13 cellular contexts compared by ENCODE assay signal in genomic region chr16:86565644-86566511, GRCh38. TPM values are rescaled to one million over a fixed set of nuclear protein-coding genes. Genes with fewer than 3 reads are reported as not detected.
A peak's percentile ranks its signal among the peaks of the same experiment; 100 is the strongest.
DNase-seq lines count a peak whose midpoint lies in the region; ATAC-seq, FAIRE-seq and TF ChIP-seq lines count a peak whose summit lies in the region.
"Had no signal": no experiment of that assay in that cellular context is flagged by ENCODE, and none has a peak within 500 bp of the region (broad histone marks: within the 10 kb centered on the region; RNA-seq: fewer than 3 reads in every experiment).

No MANE protein-coding gene starts in this region.

- no peak overlapping the region for H2AFZ ChIP-seq in mesenchymal stem cell (ENCODE audit: low read depth, low read length)

- peak overlapping the region; percentile 95 for H3K4me2 ChIP-seq in mesenchymal stem cell (ENCODE audit: low read length, poor library complexity, severe bottlenecking)

- H3K36me3 ChIP-seq in heart left ventricle (no peaks in the 10 kb centered on the region), breast epithelium (no peaks in the 10 kb centered on the region), mesenchymal stem cell (ENCODE audit: control insufficient read depth in 1 of 2, insufficient read depth in 2 of 2, low read depth in 1 of 2, low read length in 2 of 2) (peaks cover 0 to 12% of the 10 kb centered on the region in 2 experiments)
- H3K36me3 ChIP-seq: neutrophil had no signal

- H3K9me3 ChIP-seq in heart left ventricle (no peaks in the 10 kb centered on the region), breast epithelium (no peaks in the 10 kb centered on the region), mesenchymal stem cell (ENCODE audit: control insufficient read depth, low read length) (no peaks in the 10 kb centered on the region)
- H3K9me3 ChIP-seq: neutrophil had no signal

- H2BK120ac ChIP-seq in mesenchymal stem cell (ENCODE audit: low read depth, low read length), result peak overlapping the region; percentile 61

- peak overlapping the region; percentile 82 for H2BK15ac ChIP-seq in mesenchymal stem cell (ENCODE audit: low read depth, poor library complexity, severe bottlenecking)

- FAIRE-seq in HTR-8/SVneo (lab: Jason Lieb, UNC), result no peak

- TF ChIP-seq POLR2A in heart left ventricle (IDR thresholded peaks at IDR 0.05) (no peak), breast epithelium (IDR thresholded peaks at IDR 0.05) (no peak)

- no peak for TF ChIP-seq CTCF in heart left ventricle (IDR thresholded peaks at IDR 0.05)
- no peak for TF ChIP-seq CTCF in breast epithelium (IDR thresholded peaks at IDR 0.05)

- H3K14ac ChIP-seq in mesenchymal stem cell (ENCODE audit: low read length in 2 of 2), result peak overlapping the region in 1 of 2 experiments; percentile 30

- H3K27ac ChIP-seq in heart left ventricle (peak overlapping the region in 6 of 12 donors; percentile 13 to 86 (median 60)), breast epithelium (no peak overlapping the region), mesenchymal stem cell (ENCODE audit: low read length, poor library complexity, severe bottlenecking) (peak overlapping the region; percentile 84)
- H3K27ac ChIP-seq: neutrophil had no signal

- H4K8ac ChIP-seq in mesenchymal stem cell (ENCODE audit: low read length), result peak overlapping the region; percentile 15

- H3K9ac ChIP-seq in mesenchymal stem cell (ENCODE audit: low read length), result peak overlapping the region; percentile 42

- peaks cover 4% of the 10 kb centered on the region for H3K79me1 ChIP-seq in mesenchymal stem cell (replicated peaks; ENCODE audit: low read length, poor library complexity, severe bottlenecking)

- H3K18ac ChIP-seq in mesenchymal stem cell (ENCODE audit: low read depth in 1 of 2, low read length in 2 of 2), result peak overlapping the region in 1 of 2 experiments; percentile 80

- H3K4me1 ChIP-seq in heart left ventricle, result peaks cover 0 to 25% (median 9%) of the 10 kb centered on the region in 12 donors
- H3K4me1 ChIP-seq in breast epithelium, result no peaks in the 10 kb centered on the region
- peaks cover 6% of the 10 kb centered on the region for H3K4me1 ChIP-seq in mesenchymal stem cell (ENCODE audit: control insufficient read depth, insufficient read depth, low read depth, low read length)

- H2AK5ac ChIP-seq in mesenchymal stem cell (ENCODE audit: low read length, severe bottlenecking), result no peak overlapping the region

- H3K4me3 ChIP-seq in heart left ventricle (peak overlapping the region in 11 of 12 donors; percentile 2 to 83 (median 58)), breast epithelium (peak overlapping the region; percentile 40 to 68 (median 47)), mesenchymal stem cell (ENCODE audit: insufficient read depth in 1 of 2, low read depth in 1 of 2, low read length in 2 of 2) (peak overlapping the region; percentile 54 to 73)

- H3K4ac ChIP-seq in mesenchymal stem cell (ENCODE audit: low read depth in 1 of 2, low read length in 2 of 2), result no peak overlapping the region

- no peak overlapping the region for H4K91ac ChIP-seq in mesenchymal stem cell (ENCODE audit: low read length)

- H3K23ac ChIP-seq in mesenchymal stem cell (ENCODE audit: low read length in 2 of 2), result peak overlapping the region; percentile 79 to 85

- peak overlapping the region; percentile 75 for H2BK5ac ChIP-seq in mesenchymal stem cell (ENCODE audit: low read depth, low read length, poor library complexity, severe bottlenecking)

- H3K27me3 ChIP-seq in heart left ventricle (peaks cover 18 to 84% (median 57%) of the 10 kb centered on the region in 9 donors), breast epithelium (peaks cover 3 to 72% of the 10 kb centered on the region in 2 donors), mesenchymal stem cell (ENCODE audit: control insufficient read depth in 1 of 2, insufficient read depth in 1 of 2, low read length in 2 of 2) (peaks cover 0 to 60% of the 10 kb centered on the region in 2 experiments)

- H2BK12ac ChIP-seq in mesenchymal stem cell (ENCODE audit: low read length in 2 of 2), result peak overlapping the region in 1 of 2 experiments; percentile 66

- intact Hi-C loops in heart left ventricle (cut with DNase I), result loop anchor here in 9 of 10 donors (2.0 to 10.0 kb wide), 7 partner anchors 51 to 829 kb away; partner anchors contain the start of gene MAP1LC3B (in 1 of the 9)
- intact Hi-C loops in Right ventricle myocardium superior (cut with DNase I), result loop anchor here (2.0 kb wide), 1 partner anchor 713 kb away; no protein-coding TSS in a partner anchor
- intact Hi-C loops in breast epithelium (cut with DNase I; ENCODE audit: low total_unique reads), result loop anchor here (10.0 kb wide), 1 partner anchor 509 kb away; no protein-coding TSS in a partner anchor

- WGBS in heart left ventricle, 4 donors, result 9 to 25% (median 15%) methylated on average over 52 to 53 of the region's 53 CpGs
- WGBS in mesenchymal stem cell, result 6% methylated on average over 35 of the region's 53 CpGs

- ATAC-seq in heart left ventricle (no peak), Right ventricle myocardium superior (ENCODE audit: poor library complexity) (no peak), GM19351 (IDR thresholded peaks at IDR 0.05; ENCODE audit: unreplicated experiment) (no peak), GM18498 (IDR thresholded peaks at IDR 0.05; ENCODE audit: unreplicated experiment) (no peak)
- ATAC-seq: PC-3 had no signal

- DNase-seq in heart left ventricle (no peak), Right ventricle myocardium superior (no peak), breast epithelium (ENCODE audit: low spot score in 2 of 2) (no peak), mesenchymal stem cell (no peak), NCI-H2029 (lab: John Stamatoyannopoulos, UW) (no peak), HTR-8/SVneo (ENCODE audit: insufficient read length, low spot score) (no peak)
- DNase-seq: C1 segment of cervical spinal cord, NCI-H2107, PC-3 had no signal

RNA-seq across cellular contexts. Expression of gene FOXC2, which starts 0.8 kb away (rescaled TPM):
- 1 to 10 TPM; 1.1 to 3.3 (median 1.7) TPM for total RNA-seq in heart left ventricle
- polyA plus RNA-seq in heart left ventricle, result 1 to 10 TPM in 1 of 2 donors, under 1 TPM in 1; 0.76 to 1.0 TPM
- total RNA-seq in Right ventricle myocardium superior, result 1.4 TPM
- total RNA-seq in breast epithelium, result under 1 TPM; 0.15 to 0.98 (median 0.32) TPM
- 2.7 TPM for polyA plus RNA-seq in mesenchymal stem cell (2013, experiment 1 of 2)
- polyA plus RNA-seq in mesenchymal stem cell (2013, experiment 2 of 2), result 2.8 TPM
- total RNA-seq: PC-3 had no signal

RNA-seq across cellular contexts. Expression of gene MTHFSD, which starts 10.8 kb away (rescaled TPM):
- total RNA-seq in heart left ventricle (10 to 100 TPM in 6 of 9 donors, 1 to 10 TPM in 3; 3.9 to 17.0 (median 11.6) TPM), Right ventricle myocardium superior (9.6 TPM), breast epithelium (10 to 100 TPM; 15.8 to 30.2 (median 27.7) TPM)
- 1 to 10 TPM; 5.6 to 6.8 TPM for polyA plus RNA-seq in heart left ventricle
- polyA plus RNA-seq in mesenchymal stem cell (2013, experiment 1 of 2), result 8.3 TPM
- polyA plus RNA-seq in mesenchymal stem cell (2013, experiment 2 of 2), result 6.8 TPM

RNA-seq across cellular contexts. Expression of gene FOXL1, which starts 12.5 kb away (rescaled TPM):
- total RNA-seq in heart left ventricle (1 to 10 TPM in 3 of 9 donors, under 1 TPM in 6; 0.44 to 1.4 (median 0.72) TPM), Right ventricle myocardium superior (0.75 TPM), breast epithelium (1 to 10 TPM in 1 of 3 donors, under 1 TPM in 2; 0.16 to 1.5 (median 0.98) TPM)
- under 1 TPM; 0.57 to 0.69 TPM for polyA plus RNA-seq in heart left ventricle
- polyA plus RNA-seq in mesenchymal stem cell (2013, experiment 1 of 2), result 10.5 TPM
- polyA plus RNA-seq in mesenchymal stem cell (2013, experiment 2 of 2), result 11.8 TPM

RNA-seq across cellular contexts. Expression of gene FOXF1, which starts 55.6 kb away (rescaled TPM):
- total RNA-seq in heart left ventricle (under 1 TPM in 6 of 9 donors, not detected in 3; 0.14 to 0.48 (median 0.21) TPM), Right ventricle myocardium superior (0.11 TPM), breast epithelium (under 1 TPM in 2 of 3 donors, not detected in 1; 0.15 to 0.66 TPM)
- under 1 TPM; 0.04 to 0.15 TPM for polyA plus RNA-seq in heart left ventricle
- 145 TPM for polyA plus RNA-seq in mesenchymal stem cell (2013, experiment 1 of 2)
- 149 TPM for polyA plus RNA-seq in mesenchymal stem cell (2013, experiment 2 of 2)
- total RNA-seq: activated T-helper 2 cell treated with anti-CD3 and anti-CD28 coated beads, Interferon-gamma antibody, Interleukin-2, Interleukin-4, amounts not matched to agents 10 μg/mL and 5 μg/mL and 100 μg/mL, durations not matched to agents 14 hours and 24 hours and 36 hours; PC-3 had no signal
